ENCODE assay signal across 19 cellular contexts in the genomic region with DNA sequence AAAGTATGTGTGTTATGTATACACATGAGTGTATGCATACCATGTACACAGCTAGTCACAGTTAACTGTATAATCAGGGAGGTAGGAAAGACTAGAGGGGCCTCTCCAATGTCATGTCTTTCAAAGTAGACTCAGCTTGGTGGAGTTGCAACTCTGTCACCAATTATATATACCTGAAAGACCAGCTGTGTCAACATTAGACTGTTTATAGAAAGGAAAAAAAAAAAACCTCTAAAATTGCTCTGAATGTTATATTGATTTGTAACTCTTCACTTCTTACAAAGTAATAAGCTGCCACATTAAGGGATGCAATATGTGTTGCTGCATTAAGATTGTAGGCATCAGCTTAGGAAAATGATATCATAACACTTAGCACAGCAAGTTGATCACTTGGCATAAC.
DNase-seq lines count a peak whose midpoint lies in the region; ATAC-seq and TF ChIP-seq lines count a peak whose summit lies in the region.
"Had no signal": no experiment of that assay in that cellular context is flagged by ENCODE, and none has a peak within 500 bp of the region (broad histone marks: within the 10 kb centered on the region; RNA-seq: fewer than 3 reads in every experiment).

No MANE protein-coding gene starts in this region.

- peaks cover 21% of the 10 kb centered on the region for H3K36me3 Mint-ChIP-seq in WTC11
- H3K36me3 Mint-ChIP-seq in neural progenitor cell: peaks cover 66% of the 10 kb centered on the region
- H3K36me3 Mint-ChIP-seq: activated CD8-positive, alpha-beta memory T cell treated with anti-CD3 and anti-CD28 coated beads, Interleukin-2, amount 10 ng/mL, durations not matched to agents 7 days and 5 days; natural killer cell treated with Interleukin-12 subunit alpha and Interleukin-12 subunit beta and Interleukin-15 and Interleukin-18, amount 100 ng/mL, for 72 hours had no signal

- H3K4me3 Mint-ChIP-seq in WTC11: no peak overlapping the region
- H3K4me3 Mint-ChIP-seq in neural progenitor cell: no peak overlapping the region
- H3K4me3 Mint-ChIP-seq: activated CD8-positive, alpha-beta memory T cell treated with anti-CD3 and anti-CD28 coated beads, Interleukin-2, amount 10 ng/mL, durations not matched to agents 7 days and 5 days; activated T-helper 17 cell treated with anti-CD3 and anti-CD28 coated beads, Interleukin-2, amount 50 U/mL, for 72 hours; dendritic cell treated with granulocyte-macrophage colony-stimulating factor and Interleukin-4, amounts not matched to agents 40 ng/mL and 50 ng/mL, for 4 days; natural killer cell treated with Interleukin-12 subunit alpha and Interleukin-12 subunit beta and Interleukin-15 and Interleukin-18, amount 100 ng/mL, for 72 hours; type B pancreatic cell had no signal

- no peak for TF ChIP-seq POLR2A in lower leg skin (IDR thresholded peaks at IDR 0.05)

- H4K20me1 ChIP-seq in neural progenitor cell (ENCODE audit: low read depth): no peaks in the 10 kb centered on the region

- CTCF ChIA-PET in WTC11 (lab: Charles Lee): no interaction called here

- intact Hi-C loops in lower leg skin (cut with DNase I; ENCODE audit: low total_unique reads) (no loop called here), head of caudate nucleus (cut with DNase I) (no loop called here)

- peak overlapping the region; percentile 15; the same call in 1 of the 2 replicates for H3K27ac Mint-ChIP-seq in WTC11
- peak overlapping the region; percentile 12 for H3K27ac Mint-ChIP-seq in neural progenitor cell
- H3K27ac Mint-ChIP-seq: activated CD8-positive, alpha-beta memory T cell treated with anti-CD3 and anti-CD28 coated beads, Interleukin-2, amount 10 ng/mL, durations not matched to agents 7 days and 5 days; activated T-helper 17 cell treated with anti-CD3 and anti-CD28 coated beads, Interleukin-2, amount 50 U/mL, for 72 hours; dendritic cell treated with granulocyte-macrophage colony-stimulating factor and Interleukin-4, amounts not matched to agents 40 ng/mL and 50 ng/mL, for 4 days; natural killer cell treated with Interleukin-12 subunit alpha and Interleukin-12 subunit beta and Interleukin-15 and Interleukin-18, amount 100 ng/mL, for 72 hours; progenitor cell of endocrine pancreas; type B pancreatic cell had no signal

- H3K9ac ChIP-seq in neural progenitor cell: no peak overlapping the region

- H3K79me2 ChIP-seq in neural progenitor cell (ENCODE audit: low read depth): no peaks in the 10 kb centered on the region

- H3K27me3 Mint-ChIP-seq in WTC11 (ENCODE audit: low read depth) (no peaks in the 10 kb centered on the region), neural progenitor cell (ENCODE audit: insufficient read depth, low read depth) (no peaks in the 10 kb centered on the region)
- H3K27me3 Mint-ChIP-seq: dendritic cell treated with granulocyte-macrophage colony-stimulating factor and Interleukin-4, amounts not matched to agents 40 ng/mL and 50 ng/mL, for 4 days; progenitor cell of endocrine pancreas; type B pancreatic cell had no signal

- no peaks in the 10 kb centered on the region for H3K27me3 ChIP-seq in neural progenitor cell
- H3K27me3 ChIP-seq: stomach had no signal

- DNase-seq in NCI-H1092 treated with DMSO at 0.1 percent for 48 hours (lab: John Stamatoyannopoulos, UW) (peak; percentile 82), NCI-H345 (lab: John Stamatoyannopoulos, UW) (peak; percentile 70), WTC11 (ENCODE audit: low spot score) (no peak), neural progenitor cell (ENCODE audit: low spot score) (no peak), lower leg skin (ENCODE audit: low spot score in 2 of 2) (no peak), head of caudate nucleus (no peak)
- DNase-seq: activated CD4-positive, alpha-beta T cell treated with anti-CD3 and anti-CD28 coated beads for 48 hours; activated CD8-positive, alpha-beta memory T cell treated with anti-CD3 and anti-CD28 coated beads, Interleukin-2, amount 10 ng/mL, durations not matched to agents 7 days and 5 days; foreskin melanocyte; NCI-H2029; NK-92 treated with Interleukin-12 subunit alpha and Interleukin-12 subunit beta, amount 100 ng/mL, for 24 hours; RPMI8226; stomach had no signal

- H3K4me1 ChIP-seq in neural progenitor cell: peaks cover 10% of the 10 kb centered on the region
- H3K4me1 ChIP-seq: stomach had no signal

- H3K4me2 ChIP-seq in neural progenitor cell: no peak overlapping the region

- no peaks in the 10 kb centered on the region for H3F3A ChIP-seq in neural progenitor cell (ENCODE audit: low read depth)

- H3K9me3 Mint-ChIP-seq in WTC11: no peaks in the 10 kb centered on the region
- H3K9me3 Mint-ChIP-seq in neural progenitor cell: peaks cover 9% of the 10 kb centered on the region
- H3K9me3 Mint-ChIP-seq: activated T-helper 17 cell treated with anti-CD3 and anti-CD28 coated beads, Interleukin-2, amount 50 U/mL, for 72 hours; dendritic cell treated with granulocyte-macrophage colony-stimulating factor and Interleukin-4, amounts not matched to agents 40 ng/mL and 50 ng/mL, for 4 days; natural killer cell treated with Interleukin-12 subunit alpha and Interleukin-12 subunit beta and Interleukin-15 and Interleukin-18, amount 100 ng/mL, for 72 hours had no signal

- H3K4me1 Mint-ChIP-seq in WTC11 (peaks cover 12% of the 10 kb centered on the region), neural progenitor cell (peaks cover 19% of the 10 kb centered on the region)
- H3K4me1 Mint-ChIP-seq: activated T-helper 17 cell treated with anti-CD3 and anti-CD28 coated beads, Interleukin-2, amount 50 U/mL, for 72 hours had no signal

- TF ChIP-seq CTCF in WTC11 (IDR thresholded peaks at IDR 0.05) (no peak), neural progenitor cell (IDR thresholded peaks at IDR 0.05) (no peak), lower leg skin (IDR thresholded peaks at IDR 0.05) (no peak)

- peaks cover 11% of the 10 kb centered on the region for H3K36me3 ChIP-seq in neural progenitor cell

- POLR2A ChIA-PET in WTC11 (lab: Charles Lee): no interaction called here

- ATAC-seq in WTC11 (no peak), HG03354 (IDR thresholded peaks at IDR 0.05; ENCODE audit: poor library complexity, severe bottlenecking, unreplicated experiment) (no peak)
- ATAC-seq: activated CD8-positive, alpha-beta memory T cell treated with anti-CD3 and anti-CD28 coated beads, Interleukin-2, amount 10 ng/mL, durations not matched to agents 7 days and 5 days; natural killer cell treated with Interleukin-12 subunit alpha and Interleukin-12 subunit beta and Interleukin-15 and Interleukin-18, amount 100 ng/mL, for 72 hours had no signal

- no peak overlapping the region for H2AFZ ChIP-seq in neural progenitor cell (replicated peaks)

- H3K4me3 ChIP-seq in neural progenitor cell (no peak overlapping the region), lower leg skin (ENCODE audit: low read depth, poor library complexity, severe bottlenecking) (no peak overlapping the region)
- H3K4me3 ChIP-seq: stomach had no signal

- no peak overlapping the region for H3K27ac ChIP-seq in neural progenitor cell
- H3K27ac ChIP-seq: stomach had no signal

- H3K9me3 ChIP-seq in neural progenitor cell (ENCODE audit: low read depth): no peaks in the 10 kb centered on the region

TF ChIP-seq in WTC11, 78 proteins besides CTCF, POLR2A, EP300 and RAD21 (continues in another document):
- TF ChIP-seq NR1H2 (CRISPR knock-in tag; IDR thresholded peaks at IDR 0.05) (no peak), SP1 (CRISPR knock-in tag; conservative IDR thresholded peaks at IDR 0.05) (no peak), HMGA2 (CRISPR knock-in tag; IDR thresholded peaks at IDR 0.05) (no peak), RELA (CRISPR knock-in tag; IDR thresholded peaks at IDR 0.05; ENCODE audit: borderline replicate concordance) (no peak), OVOL2 (CRISPR knock-in tag; IDR thresholded peaks at IDR 0.05; ENCODE audit: borderline replicate concordance) (no peak), FOXP1 (CRISPR knock-in tag; IDR thresholded peaks at IDR 0.05; ENCODE audit: borderline replicate concordance) (no peak), ZNF138 (CRISPR knock-in tag; conservative IDR thresholded peaks at IDR 0.05) (no peak), GABPB1 (CRISPR knock-in tag; IDR thresholded peaks at IDR 0.05) (no peak)
- TF ChIP-seq, protein P1, sequence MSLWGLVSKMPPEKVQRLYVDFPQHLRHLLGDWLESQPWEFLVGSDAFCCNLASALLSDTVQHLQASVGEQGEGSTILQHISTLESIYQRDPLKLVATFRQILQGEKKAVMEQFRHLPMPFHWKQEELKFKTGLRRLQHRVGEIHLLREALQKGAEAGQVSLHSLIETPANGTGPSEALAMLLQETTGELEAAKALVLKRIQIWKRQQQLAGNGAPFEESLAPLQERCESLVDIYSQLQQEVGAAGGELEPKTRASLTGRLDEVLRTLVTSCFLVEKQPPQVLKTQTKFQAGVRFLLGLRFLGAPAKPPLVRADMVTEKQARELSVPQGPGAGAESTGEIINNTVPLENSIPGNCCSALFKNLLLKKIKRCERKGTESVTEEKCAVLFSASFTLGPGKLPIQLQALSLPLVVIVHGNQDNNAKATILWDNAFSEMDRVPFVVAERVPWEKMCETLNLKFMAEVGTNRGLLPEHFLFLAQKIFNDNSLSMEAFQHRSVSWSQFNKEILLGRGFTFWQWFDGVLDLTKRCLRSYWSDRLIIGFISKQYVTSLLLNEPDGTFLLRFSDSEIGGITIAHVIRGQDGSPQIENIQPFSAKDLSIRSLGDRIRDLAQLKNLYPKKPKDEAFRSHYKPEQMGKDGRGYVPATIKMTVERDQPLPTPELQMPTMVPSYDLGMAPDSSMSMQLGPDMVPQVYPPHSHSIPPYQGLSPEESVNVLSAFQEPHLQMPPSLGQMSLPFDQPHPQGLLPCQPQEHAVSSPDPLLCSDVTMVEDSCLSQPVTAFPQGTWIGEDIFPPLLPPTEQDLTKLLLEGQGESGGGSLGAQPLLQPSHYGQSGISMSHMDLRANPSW (CRISPR knock-in tag; conservative IDR thresholded peaks at IDR 0.05; ENCODE audit: low read depth): no peak
- TF ChIP-seq, protein P2, sequence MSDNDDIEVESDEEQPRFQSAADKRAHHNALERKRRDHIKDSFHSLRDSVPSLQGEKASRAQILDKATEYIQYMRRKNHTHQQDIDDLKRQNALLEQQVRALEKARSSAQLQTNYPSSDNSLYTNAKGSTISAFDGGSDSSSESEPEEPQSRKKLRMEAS (CRISPR knock-in tag; IDR thresholded peaks at IDR 0.05): no peak

Comparison
In these comparisons a context has a peak if more than half of its experiments do, and no peak if none do; other contexts are left out.
1. DNase-seq: peak in NCI-H1092 treated with DMSO at 0.1 percent for 48 hours (single experiment) and NCI-H345 (single experiment); none in WTC11 (single experiment), neural progenitor cell (single experiment), lower leg skin (0 of 2) and head of caudate nucleus (0 of 42).